Comparison of ENCODE assay signal across 8 cellular contexts in the genomic region with DNA sequence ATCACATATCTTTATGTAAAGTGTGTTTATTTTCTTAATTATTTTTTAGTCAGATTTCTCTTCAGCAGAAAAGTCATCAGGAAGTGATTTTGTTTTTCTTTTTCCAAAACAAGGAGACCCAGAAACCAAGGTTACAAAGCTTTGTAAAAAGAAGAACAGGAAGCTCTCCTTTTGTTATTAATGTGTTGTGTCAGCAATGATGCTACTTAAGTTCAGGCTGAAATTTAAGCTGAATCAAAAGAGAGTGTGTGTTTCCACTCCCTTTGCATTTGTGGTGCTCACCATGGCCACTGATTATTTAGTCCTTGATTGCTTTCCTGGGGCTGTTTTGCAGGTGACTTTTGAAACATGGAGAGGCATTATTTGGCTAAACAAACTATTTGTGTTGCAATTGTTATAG.
DNase-seq lines count a peak whose midpoint lies in the region.

No MANE protein-coding gene starts in this region.

- peaks cover 27% of the 10 kb centered on the region for H3K36me3 Mint-ChIP-seq in activated CD4-positive, alpha-beta T cell treated with anti-CD3 and anti-CD28 coated beads, Interleukin-2, amount 10 ng/mL, durations not matched to agents 7 days and 5 days (ENCODE audit: low read depth)
- peaks cover 20% of the 10 kb centered on the region for H3K36me3 Mint-ChIP-seq in dendritic cell treated with granulocyte-macrophage colony-stimulating factor and Interleukin-4, amounts not matched to agents 40 ng/mL and 50 ng/mL, for 4 days (ENCODE audit: low read depth)
- H3K36me3 Mint-ChIP-seq in stimulated activated naive CD8-positive, alpha-beta T cell treated with anti-CD3 and anti-CD28 coated beads, Interleukin-15, Interleukin-2, amounts not matched to agents 100 ng/mL and 50 ng/mL, for 24 hours (ENCODE audit: low read depth) = peaks cover 4% of the 10 kb centered on the region

- CTCF ChIA-PET in activated CD4-positive, alpha-beta T cell treated with anti-CD3 and anti-CD28 coated beads, Interleukin-2, amount 10 ng/mL, durations not matched to agents 7 days and 5 days (lab: Charles Lee) = interaction anchor here (0.9 to 1.3 kb wide), 2 partner anchors 10 to 86 kb away, joined by 3 to 4 read pairs; no protein-coding TSS in a partner anchor

- peaks cover 43% of the 10 kb centered on the region for H3K4me1 Mint-ChIP-seq in activated CD4-positive, alpha-beta T cell treated with anti-CD3 and anti-CD28 coated beads, Interleukin-2, amount 10 ng/mL, durations not matched to agents 7 days and 5 days
- peaks cover 58% of the 10 kb centered on the region for H3K4me1 Mint-ChIP-seq in dendritic cell treated with granulocyte-macrophage colony-stimulating factor and Interleukin-4, amounts not matched to agents 40 ng/mL and 50 ng/mL, for 4 days (ENCODE audit: low read depth)
- peaks cover 63% of the 10 kb centered on the region for H3K4me1 Mint-ChIP-seq in stimulated activated naive CD8-positive, alpha-beta T cell treated with anti-CD3 and anti-CD28 coated beads, Interleukin-15, Interleukin-2, amounts not matched to agents 100 ng/mL and 50 ng/mL, for 24 hours (ENCODE audit: low read depth)

- peak overlapping the region; percentile 64 for H3K4me3 Mint-ChIP-seq in activated CD4-positive, alpha-beta T cell treated with anti-CD3 and anti-CD28 coated beads, Interleukin-2, amount 10 ng/mL, durations not matched to agents 7 days and 5 days
- H3K4me3 Mint-ChIP-seq in dendritic cell treated with granulocyte-macrophage colony-stimulating factor and Interleukin-4, amounts not matched to agents 40 ng/mL and 50 ng/mL, for 4 days = no peak overlapping the region
- H3K4me3 Mint-ChIP-seq in stimulated activated naive CD8-positive, alpha-beta T cell treated with anti-CD3 and anti-CD28 coated beads, Interleukin-15, Interleukin-2, amounts not matched to agents 100 ng/mL and 50 ng/mL, for 24 hours = peak overlapping the region; percentile 66

- peak overlapping the region; percentile 94 for H3K27ac Mint-ChIP-seq in activated CD4-positive, alpha-beta T cell treated with anti-CD3 and anti-CD28 coated beads, Interleukin-2, amount 10 ng/mL, durations not matched to agents 7 days and 5 days
- H3K27ac Mint-ChIP-seq in dendritic cell treated with granulocyte-macrophage colony-stimulating factor and Interleukin-4, amounts not matched to agents 40 ng/mL and 50 ng/mL, for 4 days = peak overlapping the region; percentile 97
- peak overlapping the region; percentile 90 for H3K27ac Mint-ChIP-seq in stimulated activated naive CD8-positive, alpha-beta T cell treated with anti-CD3 and anti-CD28 coated beads, Interleukin-15, Interleukin-2, amounts not matched to agents 100 ng/mL and 50 ng/mL, for 24 hours

- peaks cover 20% of the 10 kb centered on the region for H3K9me3 Mint-ChIP-seq in activated CD4-positive, alpha-beta T cell treated with anti-CD3 and anti-CD28 coated beads, Interleukin-2, amount 10 ng/mL, durations not matched to agents 7 days and 5 days
- H3K9me3 Mint-ChIP-seq in dendritic cell treated with granulocyte-macrophage colony-stimulating factor and Interleukin-4, amounts not matched to agents 40 ng/mL and 50 ng/mL, for 4 days = peaks cover 5% of the 10 kb centered on the region
- H3K9me3 Mint-ChIP-seq in stimulated activated naive CD8-positive, alpha-beta T cell treated with anti-CD3 and anti-CD28 coated beads, Interleukin-15, Interleukin-2, amounts not matched to agents 100 ng/mL and 50 ng/mL, for 24 hours = peaks cover 11% of the 10 kb centered on the region

- H3K27me3 Mint-ChIP-seq in activated CD4-positive, alpha-beta T cell treated with anti-CD3 and anti-CD28 coated beads, Interleukin-2, amount 10 ng/mL, durations not matched to agents 7 days and 5 days = no peaks in the 10 kb centered on the region
- no peaks in the 10 kb centered on the region for H3K27me3 Mint-ChIP-seq in dendritic cell treated with granulocyte-macrophage colony-stimulating factor and Interleukin-4, amounts not matched to agents 40 ng/mL and 50 ng/mL, for 4 days
- H3K27me3 Mint-ChIP-seq in stimulated activated naive CD8-positive, alpha-beta T cell treated with anti-CD3 and anti-CD28 coated beads, Interleukin-15, Interleukin-2, amounts not matched to agents 100 ng/mL and 50 ng/mL, for 24 hours = no peaks in the 10 kb centered on the region

- intact Hi-C loops in dendritic cell treated with granulocyte-macrophage colony-stimulating factor and Interleukin-4, amounts not matched to agents 40 ng/mL and 50 ng/mL, for 4 days (cut with micrococcal nuclease) = loop anchor here (1.0 to 2.0 kb wide), 7 partner anchors 8 to 155 kb away; no protein-coding TSS in a partner anchor

- POLR2A ChIA-PET in activated CD4-positive, alpha-beta T cell treated with anti-CD3 and anti-CD28 coated beads, Interleukin-2, amount 10 ng/mL, durations not matched to agents 7 days and 5 days (lab: Charles Lee) = no interaction called here

- peak; percentile 20 for DNase-seq in activated CD4-positive, alpha-beta T cell treated with anti-CD3 and anti-CD28 coated beads, Interleukin-2, amount 10 ng/mL, durations not matched to agents 7 days and 5 days
- DNase-seq in activated CD4-positive, alpha-beta T cell treated with anti-CD3 and anti-CD28 coated beads, Interleukin-2, amount 50 U/mL, for 4 hours = no peak
- peak; percentile 23 for DNase-seq in M059J (ENCODE audit: low read depth)
- no peak for DNase-seq in HPDE6-E6E7 (ENCODE audit: extremely low spot score)
- no peak for DNase-seq in LoVo (ENCODE audit: low spot score)
- DNase-seq in activated CD4-positive, alpha-beta T cell treated with anti-CD3 and anti-CD28 coated beads, Interleukin-2, amount 50 U/mL, for 1 hour = no peak

Comparison
In these comparisons a context has a peak if more than half of its experiments do, and no peak if none do; other contexts are left out.
1. DNase-seq: peak in activated CD4-positive, alpha-beta T cell treated with anti-CD3 and anti-CD28 coated beads, Interleukin-2, amount 10 ng/mL, durations not matched to agents 7 days and 5 days (single experiment) and M059J (single experiment); none in activated CD4-positive, alpha-beta T cell treated with anti-CD3 and anti-CD28 coated beads, Interleukin-2, amount 50 U/mL, for 4 hours (0 of 2), HPDE6-E6E7 (single experiment), LoVo (single experiment) and activated CD4-positive, alpha-beta T cell treated with anti-CD3 and anti-CD28 coated beads, Interleukin-2, amount 50 U/mL, for 1 hour (single experiment).
2. Peak in every context shown above with its lines, with median percentiles within 50 percentile points of each other: H3K27ac Mint-ChIP-seq.